In the genomic region with DNA sequence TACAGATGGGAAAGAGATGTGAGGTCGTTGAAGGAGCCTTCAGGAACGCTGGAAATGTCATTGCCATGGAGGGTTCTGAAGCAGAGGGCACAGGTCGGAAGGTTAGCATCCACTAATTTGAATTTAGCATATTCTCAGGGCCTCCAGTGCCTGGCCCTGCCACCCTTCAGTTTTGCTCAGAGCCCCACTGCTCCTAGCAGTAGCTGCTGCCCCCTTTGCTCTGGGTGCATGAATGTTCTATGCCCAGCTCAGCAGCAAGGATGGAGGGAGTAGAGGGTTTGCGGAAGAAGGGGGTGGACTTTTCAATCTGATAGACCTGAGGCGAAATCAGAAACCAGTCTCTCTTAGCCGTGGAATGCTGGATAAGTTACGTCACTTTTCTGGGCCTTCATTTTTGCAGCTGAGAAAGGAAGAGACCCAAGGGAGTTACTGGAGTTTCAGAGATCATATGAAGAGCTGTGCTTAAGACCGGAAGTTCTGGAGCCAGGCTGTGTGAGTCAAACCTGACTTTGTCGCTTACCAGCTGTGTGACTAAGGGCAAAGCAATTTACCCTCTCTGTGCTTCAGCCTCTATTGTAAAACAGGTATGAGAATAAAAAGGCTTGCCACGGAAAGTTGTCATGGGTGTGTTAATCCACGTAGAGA, we compare ENCODE assay signal across 11 cellular contexts.
DNase-seq lines count a peak whose midpoint lies in the region; TF ChIP-seq lines count a peak whose summit lies in the region.
"Had no signal": no experiment of that assay in that cellular context is flagged by ENCODE, and none has a peak within 500 bp of the region (broad histone marks: within the 10 kb centered on the region; RNA-seq: fewer than 3 reads in every experiment).

No MANE protein-coding gene starts in this region.

- H3K36me3 Mint-ChIP-seq in CD4-positive, alpha-beta memory T cell = no peaks in the 10 kb centered on the region

- H3K27me3 ChIP-seq in MG63 (no peaks in the 10 kb centered on the region), osteoblast (ENCODE audit: insufficient read depth, low read length) (no peaks in the 10 kb centered on the region)
- no peaks in the 10 kb centered on the region for H3K27me3 ChIP-seq in CD4-positive, alpha-beta memory T cell (ENCODE audit: insufficient read depth, low read length)

- H3K4me3 ChIP-seq in MG63 (no peak overlapping the region), osteoblast (ENCODE audit: insufficient read depth, low read length) (no peak overlapping the region)
- H3K4me3 ChIP-seq in CD4-positive, alpha-beta memory T cell (ENCODE audit: low read length in 2 of 2) = no peak overlapping the region

- H3K36me3 ChIP-seq in MG63 = no peaks in the 10 kb centered on the region
- H3K36me3 ChIP-seq in osteoblast (ENCODE audit: insufficient read depth, low read length) = no peaks in the 10 kb centered on the region
- H3K36me3 ChIP-seq in CD4-positive, alpha-beta memory T cell (ENCODE audit: insufficient read depth, low read length) = no peaks in the 10 kb centered on the region

- intact Hi-C loops in CD4-positive, alpha-beta memory T cell (cut with micrococcal nuclease) = no loop called here

- H3K4me1 Mint-ChIP-seq in CD4-positive, alpha-beta memory T cell = no peaks in the 10 kb centered on the region

- peak overlapping the region; percentile 73 for H3K27ac ChIP-seq in osteoblast (ENCODE audit: low read depth, low read length)
- no peak overlapping the region for H3K27ac ChIP-seq in CD4-positive, alpha-beta memory T cell (ENCODE audit: low read depth, low read length)
- H3K27ac ChIP-seq: parathyroid adenoma had no signal

- H3K4me3 Mint-ChIP-seq in CD4-positive, alpha-beta memory T cell = no peak overlapping the region
- H3K4me3 Mint-ChIP-seq: effector memory CD8-positive, alpha-beta T cell had no signal

- no peaks in the 10 kb centered on the region for H3K79me2 ChIP-seq in osteoblast (ENCODE audit: insufficient read depth, low read length)
- H3K79me2 ChIP-seq: parathyroid adenoma had no signal

- peaks cover 3 to 4% of the 10 kb centered on the region in 2 donors for H3K27me3 Mint-ChIP-seq in CD4-positive, alpha-beta memory T cell

- TF ChIP-seq CTCF in osteoblast (IDR thresholded peaks at IDR 0.05; ENCODE audit: extremely low read depth, low read depth, low read length) = no peak

- peak overlapping the region; percentile 66 for H3K4me2 ChIP-seq in osteoblast (ENCODE audit: insufficient read depth, low read length)

- H3K9me3 ChIP-seq in MG63 = no peaks in the 10 kb centered on the region
- H3K9me3 ChIP-seq in osteoblast (ENCODE audit: low read depth, low read length) = no peaks in the 10 kb centered on the region
- no peaks in the 10 kb centered on the region for H3K9me3 ChIP-seq in CD4-positive, alpha-beta memory T cell (ENCODE audit: control insufficient read depth in 1 of 2, low read length in 2 of 2)

- H3K27ac Mint-ChIP-seq in CD4-positive, alpha-beta memory T cell = no peak overlapping the region
- H3K27ac Mint-ChIP-seq: effector memory CD8-positive, alpha-beta T cell had no signal

- POLR2A ChIA-PET in CD4-positive, alpha-beta memory T cell (lab: Charles Lee; ENCODE audit: partially characterized antibody) = no interaction called here

- DNase-seq in ELR (ENCODE audit: low read depth) (peak; percentile 99), MG63 (peak; percentile 87), epidermal melanocyte (ENCODE audit: insufficient read length, low spot score) (peak; percentile 51), osteoblast (ENCODE audit: insufficient read length, low spot score, missing footprints) (peak; percentile 98), germinal center (ENCODE audit: low spot score) (no peak), SKM-1 treated with dmso at 0.1 percent for 144 hours (lab: John Stamatoyannopoulos, UW; ENCODE audit: unreplicated experiment) (no peak), MV-4-11 (lab: John Stamatoyannopoulos, UW) (no peak)
- DNase-seq in CD4-positive, alpha-beta memory T cell = no peak
- DNase-seq: activated CD4-positive, alpha-beta T cell treated with anti-CD3 and anti-CD28 coated beads, Interleukin-2, amount 50 U/mL, for 48 hours; effector memory CD8-positive, alpha-beta T cell had no signal

- no peaks in the 10 kb centered on the region for H4K20me1 ChIP-seq in osteoblast (ENCODE audit: insufficient read depth, low read length)

- H3K9me3 Mint-ChIP-seq in CD4-positive, alpha-beta memory T cell = peaks cover 0 to 3% (median 0%) of the 10 kb centered on the region in 8 donors
- H3K9me3 Mint-ChIP-seq: effector memory CD8-positive, alpha-beta T cell had no signal

- CTCF ChIA-PET in CD4-positive, alpha-beta memory T cell (lab: Charles Lee; ENCODE audit: partially characterized antibody) = interaction anchor here (1.1 kb wide), 1 partner anchor 32 kb away, joined by 3 read pairs; no protein-coding TSS in a partner anchor

- H2AFZ ChIP-seq in osteoblast (ENCODE audit: low read length) = peak overlapping the region; percentile 83
- H2AFZ ChIP-seq: parathyroid adenoma had no signal

- peaks cover 21% of the 10 kb centered on the region for H3K4me1 ChIP-seq in osteoblast (ENCODE audit: insufficient read depth, low read length)
- no peaks in the 10 kb centered on the region for H3K4me1 ChIP-seq in CD4-positive, alpha-beta memory T cell (ENCODE audit: insufficient read depth, low read length)
- H3K4me1 ChIP-seq: parathyroid adenoma had no signal

Comparison
In these comparisons a context has a peak if more than half of its experiments do, and no peak if none do; other contexts are left out.
1. DNase-seq: peak in ELR (single experiment), MG63 (single experiment), epidermal melanocyte (single experiment) and osteoblast (single experiment); none in germinal center (single experiment), CD4-positive, alpha-beta memory T cell (0 of 5), SKM-1 treated with dmso at 0.1 percent for 144 hours (single experiment) and MV-4-11 (single experiment).